Comparison of ENCODE assay signal across 9 cellular contexts in genomic region chr15:95326689-95327525, GRCh38.
A peak's percentile ranks its signal among the peaks of the same experiment; 100 is the strongest.
DNase-seq lines count a peak whose midpoint lies in the region; ATAC-seq and TF ChIP-seq lines count a peak whose summit lies in the region.
"Had no signal": no experiment of that assay in that cellular context is flagged by ENCODE, and none has a peak within 500 bp of the region (broad histone marks: within the 10 kb centered on the region; RNA-seq: fewer than 3 reads in every experiment).

No MANE protein-coding gene starts in this region.

- no peaks in the 10 kb centered on the region for H3K36me3 Mint-ChIP-seq in T-cell
- H3K36me3 Mint-ChIP-seq in neural progenitor cell = no peaks in the 10 kb centered on the region

- H3K9me3 Mint-ChIP-seq in T-cell (no peaks in the 10 kb centered on the region), neural progenitor cell (no peaks in the 10 kb centered on the region)

- no peak for TF ChIP-seq POLR2A in gastroesophageal sphincter (IDR thresholded peaks at IDR 0.05)

- H2AFZ ChIP-seq in neural progenitor cell (replicated peaks) = peak overlapping the region; percentile 61

- TF ChIP-seq CTCF in BJ (IDR thresholded peaks at IDR 0.05; ENCODE audit: insufficient read depth, low read depth, low read length) = no peak
- TF ChIP-seq CTCF in gastroesophageal sphincter (IDR thresholded peaks at IDR 0.05) = no peak
- TF ChIP-seq CTCF in neural progenitor cell (IDR thresholded peaks at IDR 0.05) = no peak

- POLR2A ChIA-PET in BJ (lab: Charles Lee) = no interaction called here
- POLR2A ChIA-PET in T-cell (lab: Charles Lee) = interaction anchor here in 1 of 2 donors (0.6 kb wide), 1 partner anchor 620 kb away, joined by 4 read pairs; no protein-coding TSS in a partner anchor

- ATAC-seq in T-cell (replicated peaks in 1 of 4) (no peak), gastroesophageal sphincter (peak; percentile 72), HG03108 (IDR thresholded peaks at IDR 0.05; ENCODE audit: unreplicated experiment) (no peak), GM21367 (IDR thresholded peaks at IDR 0.05; ENCODE audit: unreplicated experiment) (no peak), GM18867 (IDR thresholded peaks at IDR 0.05; ENCODE audit: unreplicated experiment) (no peak)
- ATAC-seq: pancreas had no signal

- H4K20me1 ChIP-seq in neural progenitor cell (ENCODE audit: low read depth) = no peaks in the 10 kb centered on the region

- H3K36me3 ChIP-seq in BJ (ENCODE audit: control insufficient read depth, insufficient read depth, low read length) (no peaks in the 10 kb centered on the region), gastroesophageal sphincter (no peaks in the 10 kb centered on the region), neural progenitor cell (no peaks in the 10 kb centered on the region)
- H3K36me3 ChIP-seq: pancreas had no signal

- H3K4me1 Mint-ChIP-seq in T-cell = peaks cover 0 to 6% (median 5%) of the 10 kb centered on the region in 3 donors
- peaks cover 9% of the 10 kb centered on the region for H3K4me1 Mint-ChIP-seq in neural progenitor cell

- no peak for TF ChIP-seq EP300 in gastroesophageal sphincter (IDR thresholded peaks at IDR 0.05)

- no peaks in the 10 kb centered on the region for H3K79me2 ChIP-seq in neural progenitor cell (ENCODE audit: low read depth)

- peaks cover 28 to 29% of the 10 kb centered on the region in 2 donors for H3K27me3 Mint-ChIP-seq in T-cell
- H3K27me3 Mint-ChIP-seq in neural progenitor cell (ENCODE audit: insufficient read depth, low read depth) = peaks cover 3% of the 10 kb centered on the region

- H3K4me3 ChIP-seq in BJ (ENCODE audit: low read depth, low read length) = peak overlapping the region; percentile 32
- H3K4me3 ChIP-seq in gastroesophageal sphincter = peak overlapping the region; percentile 38 to 60
- peak overlapping the region; percentile 48 for H3K4me3 ChIP-seq in neural progenitor cell

- H3K4me1 ChIP-seq in gastroesophageal sphincter (peaks cover 0 to 10% (median 0%) of the 10 kb centered on the region in 3 donors), neural progenitor cell (peaks cover 10% of the 10 kb centered on the region)
- H3K4me1 ChIP-seq: pancreas had no signal

- CTCF ChIA-PET in BJ (lab: Yijun Ruan, JAX) = interaction anchor here (1.4 kb wide), 1 partner anchor 23 kb away, joined by 3 read pairs; no protein-coding TSS in a partner anchor
- CTCF ChIA-PET in T-cell (lab: Charles Lee) = no interaction called here

- no peak overlapping the region for H3K9ac ChIP-seq in neural progenitor cell

- H3K4me3 Mint-ChIP-seq in T-cell (peak overlapping the region in 2 of 3 donors; percentile 26 to 47), neural progenitor cell (peak overlapping the region; percentile 80)

- peak overlapping the region; percentile 20 to 79 (median 78) for H3K27ac ChIP-seq in gastroesophageal sphincter
- no peak overlapping the region for H3K27ac ChIP-seq in neural progenitor cell
- H3K27ac ChIP-seq: pancreas had no signal

- peaks cover 8% of the 10 kb centered on the region for H3F3A ChIP-seq in neural progenitor cell (ENCODE audit: low read depth)

- H3K27me3 ChIP-seq in BJ (ENCODE audit: control insufficient read depth, insufficient read depth, low read length) (peaks cover 4% of the 10 kb centered on the region), gastroesophageal sphincter (peaks cover 15% of the 10 kb centered on the region), neural progenitor cell (peaks cover 44% of the 10 kb centered on the region)

- peak overlapping the region; percentile 72 for H3K4me2 ChIP-seq in neural progenitor cell

- H3K27ac Mint-ChIP-seq in T-cell (no peak overlapping the region), neural progenitor cell (no peak overlapping the region)

- H3K9me3 ChIP-seq in gastroesophageal sphincter (no peaks in the 10 kb centered on the region), neural progenitor cell (ENCODE audit: low read depth) (no peaks in the 10 kb centered on the region)
- H3K9me3 ChIP-seq: pancreas had no signal

- WGBS in gastroesophageal sphincter (ENCODE audit: low coverage in 1 of 2), 2 donors = 13 to 34% methylated on average over 13 to 29 of the region's 66 CpGs

- DNase-seq in BJ (ENCODE audit: low read depth) (no peak), T-cell (no peak), neural progenitor cell (ENCODE audit: low spot score) (peak; percentile 64), NCI-H510A (lab: John Stamatoyannopoulos, UW) (no peak)
